Comparison of ENCODE assay signal across 21 cellular contexts in the genomic region with DNA sequence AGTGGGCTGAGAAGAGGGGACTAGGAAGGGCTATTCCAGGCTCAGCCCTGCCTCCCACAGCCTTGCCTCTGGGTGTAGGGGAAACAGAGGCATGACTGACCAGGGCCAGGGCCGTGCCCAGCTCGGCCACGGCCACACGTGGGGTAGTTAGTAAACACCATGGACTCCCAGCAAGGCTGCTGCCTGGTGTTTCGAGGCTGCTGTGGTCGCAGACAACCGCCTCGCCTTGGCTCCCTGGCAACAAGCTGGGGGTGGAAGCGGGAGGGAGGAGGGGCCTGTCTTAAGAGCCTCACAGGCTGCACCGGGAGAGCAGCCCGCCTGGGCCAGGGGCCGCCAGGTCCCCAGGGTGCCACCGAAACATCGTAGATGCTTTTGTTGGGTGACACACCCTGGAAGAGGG.
"Had no signal": no experiment of that assay in that cellular context is flagged by ENCODE, and none has a peak within 500 bp of the region (broad histone marks: within the 10 kb centered on the region; RNA-seq: fewer than 3 reads in every experiment).

No MANE protein-coding gene starts in this region.

- H3K4me3 Mint-ChIP-seq: activated naive CD4-positive, alpha-beta T cell treated with anti-CD3 and anti-CD28 coated beads, Interleukin-2, amount 50 U/mL, for 24 hours; activated T-cell treated with anti-CD3 and anti-CD28 coated beads, Interleukin-2, amount 50 U/mL, for 72 hours; central memory CD8-positive, alpha-beta T cell; memory B cell; naive B cell had no signal

- H3K27ac Mint-ChIP-seq: activated T-cell treated with anti-CD3 and anti-CD28 coated beads, Interleukin-2, amount 50 U/mL, for 72 hours had no signal

- H3K27ac ChIP-seq: ascending aorta, coronary artery, neutrophil, skin epidermis, testis, WERI-Rb-1 had no signal

- H3K9me3 Mint-ChIP-seq: activated naive CD4-positive, alpha-beta T cell treated with anti-CD3 and anti-CD28 coated beads, Interleukin-2, amount 50 U/mL, for 24 hours; activated T-cell treated with anti-CD3 and anti-CD28 coated beads, Interleukin-2, amount 50 U/mL, for 72 hours; central memory CD8-positive, alpha-beta T cell; memory B cell had no signal

- H3K4me3 ChIP-seq: ascending aorta, coronary artery, skin epidermis, testis, upper lobe of left lung had no signal

- DNase-seq: activated CD4-positive, alpha-beta T cell treated with anti-CD3 and anti-CD28 coated beads, Interleukin-2, amount 50 U/mL, for 4 hours; activated gamma-delta T cell; activated T-cell treated with anti-CD3 and anti-CD28 coated beads, Interleukin-2, amount 50 U/mL, for 72 hours; kidney glomerular epithelial cell; left ventricle myocardium superior; naive B cell; retina; stimulated activated CD4-positive, alpha-beta T cell treated with anti-CD3 and anti-CD28 coated beads, Interleukin-2, amount 100 ng/mL, for 48 hours; T-helper 2 cell; testis; WERI-Rb-1 had no signal

- H3K4me1 Mint-ChIP-seq: activated naive CD4-positive, alpha-beta T cell treated with anti-CD3 and anti-CD28 coated beads, Interleukin-2, amount 50 U/mL, for 24 hours had no signal

- H3K27me3 ChIP-seq: ascending aorta, neutrophil, testis, upper lobe of left lung had no signal

- FAIRE-seq: endometrium, frontal cortex had no signal

- ATAC-seq: activated T-cell treated with anti-CD3 and anti-CD28 coated beads, Interleukin-2, amount 50 U/mL, for 72 hours; left ventricle myocardium superior had no signal

- H3K27me3 Mint-ChIP-seq: activated naive CD4-positive, alpha-beta T cell treated with anti-CD3 and anti-CD28 coated beads, Interleukin-2, amount 50 U/mL, for 24 hours; central memory CD8-positive, alpha-beta T cell; memory B cell; naive B cell had no signal

- H3K9me3 ChIP-seq: ascending aorta, neutrophil, testis, upper lobe of left lung had no signal
